In genomic region chr2:127504552-127505460, GRCh38 we compare ENCODE assay signal across 13 cellular contexts. TPM values are rescaled to one million over a fixed set of nuclear protein-coding genes. Genes with fewer than 3 reads are reported as not detected.
DNase-seq lines count a peak whose midpoint lies in the region; ATAC-seq, FAIRE-seq and TF ChIP-seq lines count a peak whose summit lies in the region.
"Had no signal": no experiment of that assay in that cellular context is flagged by ENCODE, and none has a peak within 500 bp of the region (broad histone marks: within the 10 kb centered on the region; RNA-seq: fewer than 3 reads in every experiment).

No MANE protein-coding gene starts in this region.

- TF ChIP-seq EP300 in HepG2 (IDR thresholded peaks at IDR 0.05; ENCODE audit: low read depth in 2 of 2, low read length in 2 of 2) (no peak), HepG2 (CRISPR knock-in tag; IDR thresholded peaks at IDR 0.05; ENCODE audit: borderline replicate concordance) (no peak)

- BruUV-seq in HepG2 (replicated peaks; lab: Mats Ljungman, UMichigan) (TSS peak; percentile 39), Panc1 (replicated peaks; lab: Mats Ljungman, UMichigan) (TSS peak; percentile 68)

- H3K4me2 ChIP-seq in HepG2 (ENCODE audit: low read depth, low read length): no peak overlapping the region

- no peak for FAIRE-seq in HepG2 (lab: Jason Lieb, UNC)

- H3K27ac ChIP-seq in HepG2 (ENCODE audit: extremely low read length, insufficient read depth, low read length) (no peak overlapping the region), right lobe of liver (no peak overlapping the region), Panc1 (ENCODE audit: low read length) (no peak overlapping the region), temporal lobe (ENCODE audit: low read depth, low read length) (peak overlapping the region; percentile 27)

- no peak for DNase-seq in HepG2 (ENCODE audit: low spot score)
- no peak for DNase-seq in right lobe of liver
- no peak for DNase-seq in Panc1 (ENCODE audit: low read depth, low spot score)
- peak; percentile 56 for DNase-seq in fibroblast of mammary gland (ENCODE audit: low read depth)
- DNase-seq in GM20000 (ENCODE audit: low spot score): no peak
- no peak for DNase-seq in stimulated activated CD4-positive, alpha-beta T cell treated with anti-CD3 and anti-CD28 coated beads, Interleukin-2, amount 100 ng/mL, for 48 hours
- DNase-seq: AML-193, cortex of kidney, NCI-H1436 treated with DMSO at 0.1 percent for 48 hours, NCI-H69 had no signal

- no peak for TF ChIP-seq RAD21 in HepG2 (CRISPR knock-in tag; IDR thresholded peaks at IDR 0.05)

- POLR2A ChIA-PET in HepG2 (lab: Yijun Ruan, JAX) (interaction anchor here (1.3 kb wide), 1 partner anchor 22 kb away, joined by 3 read pairs; no protein-coding TSS in a partner anchor), Panc1 (lab: Charles Lee) (no interaction called here)

- 95% methylated on average over 13 of the region's 13 CpGs for WGBS in HepG2 (ENCODE audit: low lambda C conversion rate)
- WGBS in right lobe of liver (ENCODE audit: insufficient coverage, low coverage, low lambda C conversion rate, missing lambda C conversion rate): 86% methylated on average over 13 of the region's 13 CpGs

- intact Hi-C loops in HepG2 (cut with micrococcal nuclease; ENCODE audit: unreplicated experiment) (no loop called here), right lobe of liver (cut with DNase I) (no loop called here), Panc1 (cut with micrococcal nuclease; ENCODE audit: unreplicated experiment) (no loop called here)

- TF ChIP-seq CTCF in HepG2 (CRISPR knock-in tag; IDR thresholded peaks at IDR 0.05): no peak
- TF ChIP-seq CTCF in right lobe of liver (IDR thresholded peaks at IDR 0.05): no peak
- no peak for TF ChIP-seq CTCF in Panc1 (IDR thresholded peaks at IDR 0.05)
- no peak for TF ChIP-seq CTCF in fibroblast of mammary gland (conservative IDR thresholded peaks at IDR 0.05; ENCODE audit: control insufficient read depth, insufficient read depth, low read depth, low read length)
- TF ChIP-seq CTCF in GM20000 (IDR thresholded peaks at IDR 0.05; ENCODE audit: extremely low read depth, missing control alignments): no peak

- ATAC-seq in HepG2: no peak
- no peak for ATAC-seq in right lobe of liver
- no peak for ATAC-seq in Panc1
- ATAC-seq in HG02970 (IDR thresholded peaks at IDR 0.05; ENCODE audit: low FRiP score, unreplicated experiment): no peak
- ATAC-seq: Right ventricle myocardium inferior had no signal

- H3K36me3 ChIP-seq in HepG2 (replicated peaks in 1 of 2; ENCODE audit: control insufficient read depth in 1 of 2, insufficient read depth in 2 of 2, low read length in 2 of 2) (peaks cover 28 to 66% of the 10 kb centered on the region in 2 experiments), right lobe of liver (peaks cover 8 to 59% (median 26%) of the 10 kb centered on the region in 4 donors), Panc1 (ENCODE audit: control insufficient read depth, insufficient read depth, low read length) (peaks cover 56% of the 10 kb centered on the region)

- no peak overlapping the region for H2AFZ ChIP-seq in HepG2 (ENCODE audit: low read length)

- no peak overlapping the region for H3K4me3 ChIP-seq in HepG2 (replicated peaks in 1 of 3; ENCODE audit: insufficient read depth in 1 of 3, low read depth in 2 of 3, low read length in 3 of 3)
- H3K4me3 ChIP-seq in right lobe of liver: no peak overlapping the region
- no peak overlapping the region for H3K4me3 ChIP-seq in Panc1 (ENCODE audit: low read depth in 2 of 2, low read length in 2 of 2)
- H3K4me3 ChIP-seq in fibroblast of mammary gland (ENCODE audit: control insufficient read depth, low read depth, low read length): no peak overlapping the region

- TF ChIP-seq POLR2A in HepG2 (IDR thresholded peaks at IDR 0.05; ENCODE audit: insufficient read depth in 1 of 2, low read depth in 2 of 2, low read length in 2 of 2) (no peak), right lobe of liver (IDR thresholded peaks at IDR 0.05) (no peak)

- H3K9me3 ChIP-seq in HepG2 (ENCODE audit: low read length): no peaks in the 10 kb centered on the region
- no peaks in the 10 kb centered on the region for H3K9me3 ChIP-seq in right lobe of liver
- no peaks in the 10 kb centered on the region for H3K9me3 ChIP-seq in Panc1 (ENCODE audit: control insufficient read depth, insufficient read depth, low read depth, low read length)

- in situ Hi-C loops in HepG2 (cut with HindIII; ENCODE audit: extremely low pct_ligation_motif_present, low pct_unique_long_range_greater_than_20kb): no loop called here
- in situ Hi-C loops in Panc1 (cut with HindIII; ENCODE audit: low pct_unique_long_range_greater_than_20kb, low sequenced_read_pairs): no loop called here

- H3K79me2 ChIP-seq in HepG2 (ENCODE audit: insufficient read depth, low read length): peaks cover 35% of the 10 kb centered on the region

- H3K27me3 ChIP-seq in HepG2 (ENCODE audit: control insufficient read depth in 1 of 2, insufficient read depth in 2 of 2, low read length in 2 of 2) (no peaks in the 10 kb centered on the region), right lobe of liver (no peaks in the 10 kb centered on the region), Panc1 (ENCODE audit: control insufficient read depth, insufficient read depth, low read length) (no peaks in the 10 kb centered on the region)

- H3K4me1 ChIP-seq in HepG2 (ENCODE audit: insufficient read depth, low read length) (peaks cover 18% of the 10 kb centered on the region), right lobe of liver (peaks cover 0 to 26% (median 6%) of the 10 kb centered on the region in 4 donors), Panc1 (ENCODE audit: control insufficient read depth, insufficient read depth, low read length) (peaks cover 31% of the 10 kb centered on the region)

- peaks cover 19% of the 10 kb centered on the region for H4K20me1 ChIP-seq in HepG2 (ENCODE audit: insufficient read depth, low read length)

- H3K9ac ChIP-seq in HepG2 (ENCODE audit: insufficient read depth, low read depth, low read length): no peak overlapping the region

- CTCF ChIA-PET in HepG2 (lab: Yijun Ruan, JAX; ENCODE audit: low intra/inter-chr PET ratio, low total read pairs) (no interaction called here), Panc1 (lab: Charles Lee) (no interaction called here)

TF ChIP-seq in HepG2, 621 proteins besides CTCF, POLR2A, EP300 and RAD21 (continues in another document):
- TF ChIP-seq ZNF367 (CRISPR knock-in tag; IDR thresholded peaks at IDR 0.05; ENCODE audit: borderline replicate concordance): no peak

RNA-seq across cellular contexts. Expression of gene IWS1, which starts 21.5 kb away (rescaled TPM):
- 62.3 and 90.2 TPM in 2 replicates for total RNA-seq in HepG2 (2016; rRNA removed; fragmentation: Illumina TruSeq; extraction: Trizol)
- 6.7 and 7.7 TPM in 2 replicates for total RNA-seq in HepG2 (2016; cell fraction: cytosol; rRNA removed; fragmentation: Illumina TruSeq; extraction: Trizol; ENCODE audit: low read depth)
- total RNA-seq in HepG2 (2016; cell fraction: insoluble cytoplasmic fraction; rRNA removed; fragmentation: Illumina TruSeq; extraction: Trizol): 62.9 and 85.5 TPM in 2 replicates
- 17.1 and 18.1 TPM in 2 replicates for total RNA-seq in HepG2 (2016; cell fraction: membrane; rRNA removed; fragmentation: Illumina TruSeq; extraction: Trizol)
- 52.7 and 54.8 TPM in 2 replicates for total RNA-seq in HepG2 (2016; cell fraction: nucleus; rRNA removed; fragmentation: Illumina TruSeq; extraction: Trizol)
- 25.7 and 28.9 TPM in 2 replicates for polyA plus RNA-seq in HepG2 (2011; rRNA removed)
- 16.1 and 24.8 TPM in 2 replicates for polyA plus RNA-seq in HepG2 (2011; cell fraction: cytosol; rRNA removed)
- polyA plus RNA-seq in HepG2 (2011; cell fraction: nucleus; rRNA removed): 17.9 and 22.5 TPM in 2 replicates
- polyA plus RNA-seq in HepG2 (2012): 43.1 and 48.6 TPM in 2 replicates
- 4.3 and 4.7 TPM in 2 replicates for polyA plus RNA-seq in HepG2 (2016; cell fraction: cytosol; fragmentation: Illumina TruSeq; extraction: Trizol; ENCODE audit: low read depth)
- polyA plus RNA-seq in HepG2 (2016; cell fraction: insoluble cytoplasmic fraction; fragmentation: Illumina TruSeq; extraction: Trizol; ENCODE audit: low read depth): 87.1 and 88.3 TPM in 2 replicates
- polyA plus RNA-seq in HepG2 (2016; cell fraction: membrane; fragmentation: Illumina TruSeq; extraction: Trizol; ENCODE audit: low read depth): 9.9 and 10.2 TPM in 2 replicates
- 60.9 and 64.3 TPM in 2 replicates for polyA plus RNA-seq in HepG2 (2016; cell fraction: nucleus; fragmentation: Illumina TruSeq; extraction: Trizol; ENCODE audit: insufficient read depth, low read depth)
- 7.4 and 11.6 TPM in 2 replicates for polyA minus RNA-seq in HepG2 (2011; rRNA and poly(A)+ RNA removed; ENCODE audit: low replicate concordance)
- polyA minus RNA-seq in HepG2 (2011; cell fraction: cytosol; rRNA and poly(A)+ RNA removed): 28.7 and 30.0 TPM in 2 replicates
- polyA minus RNA-seq in HepG2 (2011; cell fraction: nucleus; rRNA and poly(A)+ RNA removed): 43.5 and 63.2 TPM in 2 replicates
- 10 to 100 TPM; 15.7 to 27.9 (median 20.1) TPM for total RNA-seq in right lobe of liver
- 48.6 TPM for total RNA-seq in Panc1 (2021; ENCODE audit: unreplicated experiment)
- polyA plus RNA-seq in Panc1 (2012; ENCODE audit: insufficient read length): 42.4 TPM
- 28.3 TPM for total RNA-seq in temporal lobe

RNA-seq across cellular contexts. Expression of gene MYO7B, which starts 30.7 kb away (rescaled TPM):
- total RNA-seq in HepG2 (2016; rRNA removed; fragmentation: Illumina TruSeq; extraction: Trizol) (not detected in 2 replicates), right lobe of liver (1 to 10 TPM in 2 of 6 experiments, under 1 TPM in 3, not detected in 1; 0.21 to 2.7 (median 0.37) TPM), Panc1 (2021; ENCODE audit: unreplicated experiment) (0.15 TPM), temporal lobe (under 0.01 TPM)
- not detected in 2 replicates for total RNA-seq in HepG2 (2016; cell fraction: cytosol; rRNA removed; fragmentation: Illumina TruSeq; extraction: Trizol; ENCODE audit: low read depth)
- not detected in 2 replicates for total RNA-seq in HepG2 (2016; cell fraction: insoluble cytoplasmic fraction; rRNA removed; fragmentation: Illumina TruSeq; extraction: Trizol)
- not detected in 2 replicates for total RNA-seq in HepG2 (2016; cell fraction: membrane; rRNA removed; fragmentation: Illumina TruSeq; extraction: Trizol)
- not detected in 2 replicates for total RNA-seq in HepG2 (2016; cell fraction: nucleus; rRNA removed; fragmentation: Illumina TruSeq; extraction: Trizol)
- 0.03 TPM in 1 of 2 replicates, not detected in the other for polyA plus RNA-seq in HepG2 (2011; rRNA removed)
- polyA plus RNA-seq in HepG2 (2011; cell fraction: cytosol; rRNA removed): 0.01 TPM in 1 of 2 replicates, not detected in the other
- polyA plus RNA-seq in HepG2 (2011; cell fraction: nucleus; rRNA removed): 0.11 and 0.12 TPM in 2 replicates
- not detected in 2 replicates for polyA plus RNA-seq in HepG2 (2012)
- polyA plus RNA-seq in HepG2 (2016; cell fraction: cytosol; fragmentation: Illumina TruSeq; extraction: Trizol; ENCODE audit: low read depth): not detected in 2 replicates
- polyA plus RNA-seq in HepG2 (2016; cell fraction: insoluble cytoplasmic fraction; fragmentation: Illumina TruSeq; extraction: Trizol; ENCODE audit: low read depth): not detected in 2 replicates
- polyA plus RNA-seq in HepG2 (2016; cell fraction: membrane; fragmentation: Illumina TruSeq; extraction: Trizol; ENCODE audit: low read depth): not detected in 2 replicates
- polyA plus RNA-seq in HepG2 (2016; cell fraction: nucleus; fragmentation: Illumina TruSeq; extraction: Trizol; ENCODE audit: insufficient read depth, low read depth): not detected in 2 replicates
- polyA minus RNA-seq in HepG2 (2011; rRNA and poly(A)+ RNA removed; ENCODE audit: low replicate concordance): 0.02 TPM in 1 of 2 replicates, not detected in the other
- not detected in 2 replicates for polyA minus RNA-seq in HepG2 (2011; cell fraction: cytosol; rRNA and poly(A)+ RNA removed)
- not detected in 2 replicates for polyA minus RNA-seq in HepG2 (2011; cell fraction: nucleus; rRNA and poly(A)+ RNA removed)
- polyA plus RNA-seq in Panc1 (2012; ENCODE audit: insufficient read length): 0.12 TPM
